Comparison of ENCODE assay signal across 8 cellular contexts in the genomic region with DNA sequence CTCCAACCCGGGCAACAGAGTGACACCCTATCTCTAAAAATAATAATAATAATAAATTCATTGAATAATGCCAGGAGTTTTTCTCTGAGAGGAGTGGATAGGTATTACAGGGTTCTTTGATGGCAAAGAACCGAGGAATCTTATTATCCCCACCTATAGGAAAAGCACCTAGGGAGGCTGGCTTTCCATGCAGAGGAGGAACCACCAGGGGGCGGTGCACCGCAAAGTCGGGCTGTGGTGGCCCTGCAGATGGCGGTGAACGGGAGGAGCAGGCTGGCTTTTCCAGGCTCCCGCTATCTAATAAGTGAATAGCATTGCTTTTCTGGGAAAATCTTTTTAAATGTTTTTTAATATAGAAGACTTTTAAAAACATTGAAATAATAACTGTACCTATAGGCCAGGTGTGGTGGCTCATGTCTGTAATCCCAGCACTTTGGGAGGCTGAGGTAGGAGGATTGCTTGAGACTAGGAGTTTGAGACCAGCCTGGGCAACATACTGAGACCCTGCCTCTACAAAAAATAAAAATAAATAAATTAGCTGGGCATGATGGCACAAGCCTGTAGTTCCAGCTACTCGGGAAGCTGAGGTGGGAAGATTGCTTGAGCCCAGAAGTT.
DNase-seq lines count a peak whose midpoint lies in the region; ATAC-seq and TF ChIP-seq lines count a peak whose summit lies in the region.

No MANE protein-coding gene starts in this region.

- H3K4me3 ChIP-seq in psoas muscle = no peak overlapping the region

- intact Hi-C loops in psoas muscle (cut with DNase I) = no loop called here

- no peaks in the 10 kb centered on the region for H3K4me1 ChIP-seq in psoas muscle

- TF ChIP-seq POLR2A in erythroblast (IDR thresholded peaks at IDR 0.05; ENCODE audit: low read length) = no peak

- DNase-seq in activated T-cell treated with anti-CD3 and anti-CD28 coated beads for 1 hour (ENCODE audit: low read depth) = peak; percentile 2
- DNase-seq in activated T-cell treated with anti-CD3 and anti-CD28 coated beads, Interleukin-2, amount 50 U/mL, for 4 hours = no peak
- peak; percentile 81 for DNase-seq in SK-MEL-5 (ENCODE audit: low read depth, low spot score)
- peak; percentile 22 to 60 for DNase-seq in erythroblast (lab: John Stamatoyannopoulos, UW)
- DNase-seq in psoas muscle = peak in 1 of 2 donors; percentile 30
- no peak for DNase-seq in NK-92 treated with Interleukin-12 subunit alpha and Interleukin-12 subunit beta, amount 100 ng/mL, for 24 hours (lab: John Stamatoyannopoulos, UW)

- H3K36me3 Mint-ChIP-seq in activated T-cell treated with anti-CD3 and anti-CD28 coated beads, Interleukin-2, amount 50 U/mL, for 4 hours (ENCODE audit: insufficient read depth) = no peaks in the 10 kb centered on the region

- H3K27me3 Mint-ChIP-seq in activated T-cell treated with anti-CD3 and anti-CD28 coated beads, Interleukin-2, amount 50 U/mL, for 4 hours (ENCODE audit: low read depth) = no peaks in the 10 kb centered on the region

- no peak for ATAC-seq in activated T-cell treated with anti-CD3 and anti-CD28 coated beads, Interleukin-2, amount 50 U/mL, for 4 hours
- peak; percentile 68 for ATAC-seq in HG02852 (IDR thresholded peaks at IDR 0.05; ENCODE audit: unreplicated experiment)
- ATAC-seq in psoas muscle = no peak
- ATAC-seq in GM21717 (IDR thresholded peaks at IDR 0.05; ENCODE audit: unreplicated experiment) = no peak

- no peaks in the 10 kb centered on the region for H3K27me3 ChIP-seq in psoas muscle (ENCODE audit: insufficient read depth in 3 of 3, low read length in 2 of 3)

- no peaks in the 10 kb centered on the region for H3K9me3 ChIP-seq in psoas muscle

- no peak overlapping the region for H3K4me3 Mint-ChIP-seq in activated T-cell treated with anti-CD3 and anti-CD28 coated beads, Interleukin-2, amount 50 U/mL, for 4 hours

- no peaks in the 10 kb centered on the region for H3K9me3 Mint-ChIP-seq in activated T-cell treated with anti-CD3 and anti-CD28 coated beads, Interleukin-2, amount 50 U/mL, for 4 hours

- in situ Hi-C loops in SK-MEL-5 (cut with HindIII; ENCODE audit: low pct_unique_long_range_greater_than_20kb, low sequenced_read_pairs) = no loop called here

- no peaks in the 10 kb centered on the region for H3K4me1 Mint-ChIP-seq in activated T-cell treated with anti-CD3 and anti-CD28 coated beads, Interleukin-2, amount 50 U/mL, for 4 hours (ENCODE audit: low read depth)

- H3K27ac ChIP-seq in psoas muscle = no peak overlapping the region

- peak; percentile 24 for TF ChIP-seq CTCF in psoas muscle (IDR thresholded peaks at IDR 0.05)

- H3K36me3 ChIP-seq in psoas muscle (ENCODE audit: insufficient read depth in 1 of 2, low read depth in 1 of 2) = no peaks in the 10 kb centered on the region

- 79 to 80% (median 79%) methylated on average over 9 of the region's 9 CpGs for WGBS in psoas muscle, 3 donors

Comparison
In these comparisons a context has a peak if more than half of its experiments do, and no peak if none do; other contexts are left out.
1. DNase-seq: peak in activated T-cell treated with anti-CD3 and anti-CD28 coated beads for 1 hour (single experiment), SK-MEL-5 (single experiment) and erythroblast (2 of 2); none in activated T-cell treated with anti-CD3 and anti-CD28 coated beads, Interleukin-2, amount 50 U/mL, for 4 hours (single experiment) and NK-92 treated with Interleukin-12 subunit alpha and Interleukin-12 subunit beta, amount 100 ng/mL, for 24 hours (single experiment).